In the genomic region with DNA sequence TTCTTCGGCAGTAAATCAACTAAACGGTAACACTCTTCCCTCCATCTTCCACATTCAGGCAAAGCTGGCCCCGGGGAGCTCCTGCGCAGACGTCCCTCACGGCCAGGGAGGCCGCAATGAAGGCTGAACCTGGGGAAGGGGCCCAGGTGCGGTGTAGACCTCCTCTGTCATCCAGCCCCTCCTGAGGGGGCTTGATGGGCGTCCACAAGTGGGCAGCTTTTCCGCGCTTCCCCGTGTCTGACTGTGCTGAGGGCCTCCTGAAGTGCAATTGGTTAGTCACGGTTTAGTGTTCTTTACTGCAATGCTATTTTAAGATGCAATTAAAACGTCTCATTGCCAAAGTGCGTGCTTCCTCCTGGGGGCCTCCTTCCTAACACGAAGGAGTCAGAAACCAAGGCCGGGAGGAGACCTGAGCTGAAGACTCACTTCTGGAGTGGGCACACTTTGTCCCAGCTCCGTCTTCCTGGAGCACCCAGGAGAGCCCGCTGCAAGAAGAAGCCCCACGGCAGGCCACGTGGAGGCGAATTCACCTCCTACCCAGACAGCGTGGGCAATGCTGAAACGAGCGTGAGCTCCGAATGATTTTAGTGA, we compare ENCODE assay signal across 14 cellular contexts.
A peak's percentile ranks its signal among the peaks of the same experiment; 100 is the strongest.
DNase-seq lines count a peak whose midpoint lies in the region; ATAC-seq and TF ChIP-seq lines count a peak whose summit lies in the region.
"Had no signal": no experiment of that assay in that cellular context is flagged by ENCODE, and none has a peak within 500 bp of the region (broad histone marks: within the 10 kb centered on the region; RNA-seq: fewer than 3 reads in every experiment).

No MANE protein-coding gene starts in this region.

- no peaks in the 10 kb centered on the region for H3K79me2 ChIP-seq in H9 (ENCODE audit: insufficient read depth, low read length)

- no peaks in the 10 kb centered on the region for H3K27me3 Mint-ChIP-seq in H9 (ENCODE audit: low read depth)
- no peaks in the 10 kb centered on the region for H3K27me3 Mint-ChIP-seq in T-helper 2 cell treated with Interferon-gamma antibody and Interleukin-4, amounts not matched to agents 5 μg/mL and 100 μg/mL, for 36 hours (ENCODE audit: low read depth)
- H3K27me3 Mint-ChIP-seq: CD4-positive, CD25-positive, alpha-beta regulatory T cell had no signal

- no peak overlapping the region for H2BK12ac ChIP-seq in H9 (ENCODE audit: insufficient read length, low read depth, low read length)

- H2BK120ac ChIP-seq in H9 (ENCODE audit: low read depth, low read length, poor library complexity, severe bottlenecking): no peak overlapping the region

- no peak overlapping the region for H3K18ac ChIP-seq in H9 (ENCODE audit: insufficient read length, low read depth, low read length)

- CTCF ChIA-PET in AG04450 (lab: Charles Lee): no interaction called here

- no peak overlapping the region for H3K4me3 Mint-ChIP-seq in H9
- H3K4me3 Mint-ChIP-seq in T-helper 2 cell treated with Interferon-gamma antibody and Interleukin-4, amounts not matched to agents 5 μg/mL and 100 μg/mL, for 36 hours: no peak overlapping the region
- H3K4me3 Mint-ChIP-seq: CD4-positive, CD25-positive, alpha-beta regulatory T cell had no signal

- peaks cover 0 to 2% (median 0%) of the 10 kb centered on the region in 3 experiments; a peak in 2 of 7 replicates for H3K36me3 Mint-ChIP-seq in H9 (ENCODE audit: insufficient read depth in 1 of 3, low read depth in 3 of 3)
- H3K36me3 Mint-ChIP-seq in T-helper 2 cell treated with Interferon-gamma antibody and Interleukin-4, amounts not matched to agents 5 μg/mL and 100 μg/mL, for 36 hours (ENCODE audit: low read depth): peaks cover 4% of the 10 kb centered on the region

- H3K56ac ChIP-seq in H9 (ENCODE audit: insufficient read length, low read depth, low read length): no peak overlapping the region

- H3K27ac ChIP-seq in AG04450 (ENCODE audit: low read depth, low read length): peak overlapping the region; percentile 31
- no peak overlapping the region for H3K27ac ChIP-seq in H9 (ENCODE audit: insufficient read length, low read depth, low read length)
- H3K27ac ChIP-seq: colonic mucosa, heart left ventricle, VCaP had no signal

- peaks cover 4 to 5% of the 10 kb centered on the region in 2 experiments; a peak in 1 of 4 replicates for H3K4me1 Mint-ChIP-seq in H9
- no peaks in the 10 kb centered on the region for H3K4me1 Mint-ChIP-seq in T-helper 2 cell treated with Interferon-gamma antibody and Interleukin-4, amounts not matched to agents 5 μg/mL and 100 μg/mL, for 36 hours (ENCODE audit: low read depth)

- H3K9ac ChIP-seq in H9 (ENCODE audit: extremely low read depth, insufficient read length, low read length): no peak overlapping the region

- intact Hi-C loops in left colon (cut with DNase I, micrococcal nuclease): no loop called here

- no peak overlapping the region for H4K8ac ChIP-seq in H9 (replicated peaks; ENCODE audit: insufficient read length, low read depth, low read length)

- POLR2A ChIA-PET in AG04450 (lab: Yijun Ruan, JAX): no interaction called here

- no peak overlapping the region for H4K5ac ChIP-seq in H9 (ENCODE audit: insufficient read length, low read depth, low read length)

- H2BK20ac ChIP-seq in H9 (ENCODE audit: low read depth, low read length, poor library complexity, severe bottlenecking): no peak overlapping the region

- H3K4ac ChIP-seq in H9 (ENCODE audit: low read depth, low read length): no peak overlapping the region; the same call in 1 of the 2 replicates

- H3K4me3 ChIP-seq in AG04450 (ENCODE audit: low read depth, low read length): no peak overlapping the region
- H3K4me3 ChIP-seq: colonic mucosa, heart left ventricle had no signal

- DNase-seq in AG04450 (ENCODE audit: low read depth, low spot score) (no peak), H9 (no peak), left colon (peak; percentile 1 to 8), NCI-H2171 (lab: John Stamatoyannopoulos, UW) (no peak), GM10266 (ENCODE audit: extremely low spot score) (no peak), NCI-H187 (lab: John Stamatoyannopoulos, UW) (no peak)
- no peak for DNase-seq in T-helper 2 cell treated with Interferon-gamma antibody and Interleukin-4, amounts not matched to agents 5 μg/mL and 100 μg/mL, for 36 hours (ENCODE audit: low spot score)
- DNase-seq: CD4-positive, CD25-positive, alpha-beta regulatory T cell; colonic mucosa; NCI-H1694 treated with DMSO at 0.1 percent for 48 hours; PC-3 had no signal

- no peaks in the 10 kb centered on the region for H3K23me2 ChIP-seq in H9 (ENCODE audit: insufficient read length, low read depth, low read length, poor library complexity, severe bottlenecking)

- no peak overlapping the region for H2AFZ ChIP-seq in H9 (ENCODE audit: low read length)

- H3K14ac ChIP-seq in H9 (ENCODE audit: insufficient read depth, low read length): no peak overlapping the region; the same call in 1 of the 2 replicates

- ATAC-seq in left colon: no peak
- ATAC-seq in GM21576 (IDR thresholded peaks at IDR 0.05; ENCODE audit: unreplicated experiment): no peak
- ATAC-seq: PC-3 had no signal

- H3K27me3 ChIP-seq in AG04450 (ENCODE audit: control insufficient read depth, insufficient read depth, low read length) (no peaks in the 10 kb centered on the region), H9 (ENCODE audit: insufficient read depth, low read length) (no peaks in the 10 kb centered on the region)
- H3K27me3 ChIP-seq: colonic mucosa, heart left ventricle had no signal

- no peak overlapping the region for H3T11ph ChIP-seq in H9 (ENCODE audit: low read length)

- no peaks in the 10 kb centered on the region for H3K4me1 ChIP-seq in H9 (ENCODE audit: insufficient read depth, low read length)
- H3K4me1 ChIP-seq: colonic mucosa, heart left ventricle had no signal

- no peak for TF ChIP-seq CTCF in AG04450 (IDR thresholded peaks at IDR 0.05; ENCODE audit: low read depth, low read length)
- TF ChIP-seq CTCF in H9 (conservative IDR thresholded peaks at IDR 0.05): no peak
- TF ChIP-seq CTCF in GM10266 (IDR thresholded peaks at IDR 0.05; ENCODE audit: control insufficient read depth, insufficient read depth, low read depth, missing control alignments): no peak

- no peak overlapping the region for H2BK15ac ChIP-seq in H9 (ENCODE audit: low read depth, low read length)

- H3K79me1 ChIP-seq in H9 (ENCODE audit: insufficient read depth, low read depth, low read length, poor library complexity, severe bottlenecking): no peaks in the 10 kb centered on the region

- no peaks in the 10 kb centered on the region for H4K20me1 ChIP-seq in H9 (ENCODE audit: control insufficient read depth, insufficient read depth, insufficient read length)

- H3K9me3 ChIP-seq in AG04450 (ENCODE audit: control insufficient read depth, insufficient read depth, low read length) (no peaks in the 10 kb centered on the region; the same call in 1 of the 2 replicates), H9 (ENCODE audit: control insufficient read depth, low read depth, low read length) (no peaks in the 10 kb centered on the region)
- H3K9me3 ChIP-seq: colonic mucosa, heart left ventricle had no signal

- no CpG with 5 or more reads among the region's 26 CpGs for WGBS in H9 (ENCODE audit: extremely low coverage, insufficient read length, low lambda C conversion rate)

- no peak overlapping the region for H3K23ac ChIP-seq in H9 (ENCODE audit: insufficient read length, low read depth, low read length)

- no peak overlapping the region for H2BK5ac ChIP-seq in H9 (ENCODE audit: insufficient read length, low read length)

- no peaks in the 10 kb centered on the region for H3K9me3 Mint-ChIP-seq in H9
- no peaks in the 10 kb centered on the region for H3K9me3 Mint-ChIP-seq in T-helper 2 cell treated with Interferon-gamma antibody and Interleukin-4, amounts not matched to agents 5 μg/mL and 100 μg/mL, for 36 hours

- H2AK5ac ChIP-seq in H9 (ENCODE audit: insufficient read length, low read length): no peak overlapping the region

- peak overlapping the region; percentile 10 to 62 (median 34); a peak in 2 of 7 replicates for H3K27ac Mint-ChIP-seq in H9
- H3K27ac Mint-ChIP-seq in T-helper 2 cell treated with Interferon-gamma antibody and Interleukin-4, amounts not matched to agents 5 μg/mL and 100 μg/mL, for 36 hours: peak overlapping the region; percentile 50
- H3K27ac Mint-ChIP-seq: CD4-positive, CD25-positive, alpha-beta regulatory T cell had no signal

- H4K91ac ChIP-seq in H9 (ENCODE audit: insufficient read length, low read depth, low read length): no peak overlapping the region

- H3K4me2 ChIP-seq in H9 (ENCODE audit: insufficient read depth, insufficient read length, low read length): no peak overlapping the region

Comparison
In these comparisons a context has a peak if more than half of its experiments do, and no peak if none do; other contexts are left out.
1. DNase-seq: peak in left colon (2 of 2); none in AG04450 (single experiment), H9 (single experiment), T-helper 2 cell treated with Interferon-gamma antibody and Interleukin-4, amounts not matched to agents 5 μg/mL and 100 μg/mL, for 36 hours (single experiment), NCI-H2171 (single experiment), GM10266 (single experiment) and NCI-H187 (0 of 2).